8 cellular contexts compared by ENCODE assay signal in the genomic region with DNA sequence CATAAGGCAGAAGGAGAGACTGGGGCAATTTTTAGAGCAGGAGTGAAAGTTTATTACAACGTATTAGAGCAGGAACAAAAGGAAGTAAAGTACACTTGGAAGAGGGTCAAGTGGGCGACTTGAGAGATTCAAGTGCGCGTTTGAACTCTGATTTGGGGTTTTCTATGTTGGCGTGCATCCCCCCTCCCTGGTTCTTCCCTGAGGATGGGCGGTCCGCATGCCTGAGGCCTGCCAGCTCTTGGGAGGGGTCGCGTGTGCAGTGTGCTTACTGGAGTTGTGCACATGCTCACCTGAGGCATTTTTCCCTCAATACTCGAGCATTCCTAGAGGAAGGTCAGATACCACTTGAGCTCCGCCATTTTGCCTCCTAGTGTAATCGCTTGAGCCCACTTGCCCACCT. TPM values are rescaled to one million over a fixed set of nuclear protein-coding genes. Genes with fewer than 3 reads are reported as not detected.
DNase-seq lines count a peak whose midpoint lies in the region; ATAC-seq and TF ChIP-seq lines count a peak whose summit lies in the region.

No MANE protein-coding gene starts in this region.

- no peaks in the 10 kb centered on the region for H3K36me3 ChIP-seq in GM23338 (ENCODE audit: insufficient read depth)

- H3K36me3 Mint-ChIP-seq in CD14-positive monocyte (no peaks in the 10 kb centered on the region), GM23338 (ENCODE audit: low read depth) (no peaks in the 10 kb centered on the region; the same call in 2 of the 3 replicates), nephron progenitor cell (ENCODE audit: low read depth) (no peaks in the 10 kb centered on the region)
- no peaks in the 10 kb centered on the region for H3K36me3 Mint-ChIP-seq in activated naive CD8-positive, alpha-beta T cell treated with anti-CD3 and anti-CD28 coated beads, Interleukin-2, amount 50 U/mL, for 24 hours (ENCODE audit: low read depth)

- peaks cover 21% of the 10 kb centered on the region for H3K4me1 ChIP-seq in GM23338 (ENCODE audit: insufficient read depth)

- H3K27ac Mint-ChIP-seq in CD14-positive monocyte (peak overlapping the region in 4 of 7 donors; percentile 43 to 61 (median 50)), GM23338 (no peak overlapping the region), nephron progenitor cell (no peak overlapping the region)
- peak overlapping the region; percentile 56 for H3K27ac Mint-ChIP-seq in activated naive CD8-positive, alpha-beta T cell treated with anti-CD3 and anti-CD28 coated beads, Interleukin-2, amount 50 U/mL, for 24 hours

- H3K27me3 Mint-ChIP-seq in CD14-positive monocyte (ENCODE audit: low read depth in 3 of 3) (peaks cover 8 to 14% (median 13%) of the 10 kb centered on the region in 3 donors), GM23338 (ENCODE audit: insufficient read depth, low read depth, poor library complexity) (peaks cover 32% of the 10 kb centered on the region), nephron progenitor cell (ENCODE audit: low read depth, poor library complexity) (peaks cover 44% of the 10 kb centered on the region)
- no peaks in the 10 kb centered on the region for H3K27me3 Mint-ChIP-seq in activated naive CD8-positive, alpha-beta T cell treated with anti-CD3 and anti-CD28 coated beads, Interleukin-2, amount 50 U/mL, for 24 hours

- no peaks in the 10 kb centered on the region for H3K9me3 Mint-ChIP-seq in CD14-positive monocyte
- H3K9me3 Mint-ChIP-seq in GM23338 = no peaks in the 10 kb centered on the region; the same call in 2 of the 3 replicates
- no peaks in the 10 kb centered on the region for H3K9me3 Mint-ChIP-seq in activated naive CD8-positive, alpha-beta T cell treated with anti-CD3 and anti-CD28 coated beads, Interleukin-2, amount 50 U/mL, for 24 hours
- H3K9me3 Mint-ChIP-seq in nephron progenitor cell = no peaks in the 10 kb centered on the region

- H3K79me2 ChIP-seq in GM23338 (replicated peaks; ENCODE audit: insufficient read depth) = no peaks in the 10 kb centered on the region

- H3K27ac ChIP-seq in GM23338 (ENCODE audit: low read depth) = no peak overlapping the region

- H3K4me3 ChIP-seq in GM23338 = peak overlapping the region; percentile 71; the same call in 1 of the 2 replicates

- H4K20me1 ChIP-seq in GM23338 (replicated peaks; ENCODE audit: insufficient read depth) = no peaks in the 10 kb centered on the region

- H2AFZ ChIP-seq in GM23338 = peak overlapping the region; percentile 99

- DNase-seq in CD14-positive monocyte (ENCODE audit: low spot score) = no peak
- no peak for DNase-seq in GM23338 (ENCODE audit: low spot score)
- no peak for DNase-seq in activated naive CD8-positive, alpha-beta T cell treated with anti-CD3 and anti-CD28 coated beads, Interleukin-2, amount 50 U/mL, for 24 hours
- DNase-seq in nephron progenitor cell = no peak
- DNase-seq in DMS114 treated with DMSO at 0.1 percent for 48 hours (lab: John Stamatoyannopoulos, UW; ENCODE audit: unreplicated experiment) = no peak
- no peak for DNase-seq in central memory CD4-positive, alpha-beta T cell
- DNase-seq in dedifferentiated amniotic fluid mesenchymal stem cell (ENCODE audit: extremely low spot score) = no peak
- DNase-seq in posterior vena cava (ENCODE audit: low spot score) = no peak

- H3K9me2 ChIP-seq in GM23338 (ENCODE audit: insufficient read depth) = no peaks in the 10 kb centered on the region

- H3K4me2 ChIP-seq in GM23338 = peak overlapping the region; percentile 88

- H3K4me3 Mint-ChIP-seq in CD14-positive monocyte = peak overlapping the region; percentile 77 to 88
- H3K4me3 Mint-ChIP-seq in GM23338 = peak overlapping the region; percentile 64; the same call in 2 of the 3 replicates
- peak overlapping the region; percentile 77 for H3K4me3 Mint-ChIP-seq in activated naive CD8-positive, alpha-beta T cell treated with anti-CD3 and anti-CD28 coated beads, Interleukin-2, amount 50 U/mL, for 24 hours
- H3K4me3 Mint-ChIP-seq in nephron progenitor cell = peak overlapping the region; percentile 75

- H3K27me3 ChIP-seq in GM23338 (ENCODE audit: insufficient read depth) = peaks cover 24% of the 10 kb centered on the region

- no peak for TF ChIP-seq CTCF in CD14-positive monocyte (IDR thresholded peaks at IDR 0.05)
- TF ChIP-seq CTCF in GM23338 (conservative IDR thresholded peaks at IDR 0.05; ENCODE audit: low read depth in 2 of 2) = no peak
- no peak for TF ChIP-seq CTCF in nephron progenitor cell (IDR thresholded peaks at IDR 0.05)

- H3K4me1 Mint-ChIP-seq in CD14-positive monocyte (peaks cover 35% of the 10 kb centered on the region), GM23338 (peaks cover 32% of the 10 kb centered on the region), nephron progenitor cell (peaks cover 40% of the 10 kb centered on the region)
- peaks cover 27% of the 10 kb centered on the region for H3K4me1 Mint-ChIP-seq in activated naive CD8-positive, alpha-beta T cell treated with anti-CD3 and anti-CD28 coated beads, Interleukin-2, amount 50 U/mL, for 24 hours

- H3F3A ChIP-seq in GM23338 (replicated peaks; ENCODE audit: low read depth) = peaks cover 11% of the 10 kb centered on the region

- intact Hi-C loops in CD14-positive monocyte (cut with micrococcal nuclease) = loop anchor here in 1 of 2 donors (5.0 to 10.0 kb wide), 2 partner anchors 36 to 82 kb away; no protein-coding TSS in a partner anchor
- intact Hi-C loops in posterior vena cava (cut with DNase I) = no loop called here

- ATAC-seq in GM23338 = no peak
- no peak for ATAC-seq in activated naive CD8-positive, alpha-beta T cell treated with anti-CD3 and anti-CD28 coated beads, Interleukin-2, amount 50 U/mL, for 24 hours

TF ChIP-seq in GM23338, 12 proteins besides CTCF, POLR2A, EP300 and RAD21 (continues in another document):
- TF ChIP-seq JUNB (IDR thresholded peaks at IDR 0.05; ENCODE audit: unreplicated experiment) (no peak), EZH2 (IDR thresholded peaks at IDR 0.05; ENCODE audit: low read depth, unreplicated experiment) (no peak)

RNA-seq across cellular contexts. Expression of gene CHAC1, which starts 10.4 kb away (rescaled TPM):
- polyA plus RNA-seq in CD14-positive monocyte = not detected
- total RNA-seq in GM23338 (2014; rRNA removed; shearing (Covaris generic)) = 112 and 124 TPM in 2 replicates
- polyA plus RNA-seq in GM23338 (2016; fragmentation: Nextera tagmentation; extraction: Ambion mirVana) = 73.0 and 74.4 TPM in 2 replicates
- 1 to 10 TPM; 1.5 to 3.9 TPM for total RNA-seq in posterior vena cava

RNA-seq across cellular contexts. Expression of gene DLL4, which starts 13.7 kb away (rescaled TPM):
- not detected for polyA plus RNA-seq in CD14-positive monocyte
- 0.31 and 0.62 TPM in 2 replicates for total RNA-seq in GM23338 (2014; rRNA removed; shearing (Covaris generic))
- 0.64 and 0.99 TPM in 2 replicates for polyA plus RNA-seq in GM23338 (2016; fragmentation: Nextera tagmentation; extraction: Ambion mirVana)
- total RNA-seq in posterior vena cava = 1 to 10 TPM; 7.4 to 9.8 TPM

RNA-seq across cellular contexts. Expression of gene VPS18, which starts 48.6 kb away (rescaled TPM):
- polyA plus RNA-seq in CD14-positive monocyte = 10 to 100 TPM; 21.8 to 22.8 TPM
- 39.4 and 42.5 TPM in 2 replicates for total RNA-seq in GM23338 (2014; rRNA removed; shearing (Covaris generic))
- 4.7 and 5.9 TPM in 2 replicates for polyA plus RNA-seq in GM23338 (2016; fragmentation: Nextera tagmentation; extraction: Ambion mirVana)
- total RNA-seq in posterior vena cava = 10 to 100 TPM; 21.9 to 23.3 TPM

Comparison
In these comparisons a context has a peak if more than half of its experiments do, and no peak if none do; other contexts are left out.
1. H3K27ac Mint-ChIP-seq: peak in CD14-positive monocyte (4 of 7) and activated naive CD8-positive, alpha-beta T cell treated with anti-CD3 and anti-CD28 coated beads, Interleukin-2, amount 50 U/mL, for 24 hours (single experiment); none in GM23338 (single experiment) and nephron progenitor cell (single experiment).
2. RNA of gene CHAC1, which starts 10.4 kb away (total RNA-seq): 112 to 124 TPM in GM23338; 1.5 to 3.9 TPM in posterior vena cava; every median in the first group is over 10 times any median in the second.
3. Peak in every context shown above with its lines, with median percentiles within 50 percentile points of each other: H3K4me3 Mint-ChIP-seq.